In the genomic region with DNA sequence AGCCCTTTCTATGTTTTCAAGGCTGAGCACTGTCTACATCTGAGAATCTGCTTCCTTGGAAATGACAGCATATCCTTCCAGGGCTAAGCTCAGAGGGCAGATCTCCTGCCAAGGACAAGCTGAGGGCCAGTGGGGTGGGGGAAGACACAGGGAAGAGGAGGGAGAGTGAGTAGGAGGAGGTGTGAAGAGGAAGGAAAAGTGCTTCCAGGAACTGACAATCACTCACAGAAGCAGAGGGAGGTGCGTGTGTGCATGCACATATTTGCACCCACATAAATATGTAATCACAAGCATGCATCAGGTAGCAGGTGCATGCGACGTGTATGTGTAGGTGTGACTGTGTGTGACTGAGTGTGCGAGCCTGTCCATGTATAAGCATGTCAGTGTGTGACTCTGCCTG, we compare ENCODE assay signal across 1 cellular context.
TF ChIP-seq lines count a peak whose summit lies in the region.

No MANE protein-coding gene starts in this region.

TF ChIP-seq in H1, 55 proteins besides CTCF, POLR2A, EP300 and RAD21:
- TF ChIP-seq, protein P1, sequence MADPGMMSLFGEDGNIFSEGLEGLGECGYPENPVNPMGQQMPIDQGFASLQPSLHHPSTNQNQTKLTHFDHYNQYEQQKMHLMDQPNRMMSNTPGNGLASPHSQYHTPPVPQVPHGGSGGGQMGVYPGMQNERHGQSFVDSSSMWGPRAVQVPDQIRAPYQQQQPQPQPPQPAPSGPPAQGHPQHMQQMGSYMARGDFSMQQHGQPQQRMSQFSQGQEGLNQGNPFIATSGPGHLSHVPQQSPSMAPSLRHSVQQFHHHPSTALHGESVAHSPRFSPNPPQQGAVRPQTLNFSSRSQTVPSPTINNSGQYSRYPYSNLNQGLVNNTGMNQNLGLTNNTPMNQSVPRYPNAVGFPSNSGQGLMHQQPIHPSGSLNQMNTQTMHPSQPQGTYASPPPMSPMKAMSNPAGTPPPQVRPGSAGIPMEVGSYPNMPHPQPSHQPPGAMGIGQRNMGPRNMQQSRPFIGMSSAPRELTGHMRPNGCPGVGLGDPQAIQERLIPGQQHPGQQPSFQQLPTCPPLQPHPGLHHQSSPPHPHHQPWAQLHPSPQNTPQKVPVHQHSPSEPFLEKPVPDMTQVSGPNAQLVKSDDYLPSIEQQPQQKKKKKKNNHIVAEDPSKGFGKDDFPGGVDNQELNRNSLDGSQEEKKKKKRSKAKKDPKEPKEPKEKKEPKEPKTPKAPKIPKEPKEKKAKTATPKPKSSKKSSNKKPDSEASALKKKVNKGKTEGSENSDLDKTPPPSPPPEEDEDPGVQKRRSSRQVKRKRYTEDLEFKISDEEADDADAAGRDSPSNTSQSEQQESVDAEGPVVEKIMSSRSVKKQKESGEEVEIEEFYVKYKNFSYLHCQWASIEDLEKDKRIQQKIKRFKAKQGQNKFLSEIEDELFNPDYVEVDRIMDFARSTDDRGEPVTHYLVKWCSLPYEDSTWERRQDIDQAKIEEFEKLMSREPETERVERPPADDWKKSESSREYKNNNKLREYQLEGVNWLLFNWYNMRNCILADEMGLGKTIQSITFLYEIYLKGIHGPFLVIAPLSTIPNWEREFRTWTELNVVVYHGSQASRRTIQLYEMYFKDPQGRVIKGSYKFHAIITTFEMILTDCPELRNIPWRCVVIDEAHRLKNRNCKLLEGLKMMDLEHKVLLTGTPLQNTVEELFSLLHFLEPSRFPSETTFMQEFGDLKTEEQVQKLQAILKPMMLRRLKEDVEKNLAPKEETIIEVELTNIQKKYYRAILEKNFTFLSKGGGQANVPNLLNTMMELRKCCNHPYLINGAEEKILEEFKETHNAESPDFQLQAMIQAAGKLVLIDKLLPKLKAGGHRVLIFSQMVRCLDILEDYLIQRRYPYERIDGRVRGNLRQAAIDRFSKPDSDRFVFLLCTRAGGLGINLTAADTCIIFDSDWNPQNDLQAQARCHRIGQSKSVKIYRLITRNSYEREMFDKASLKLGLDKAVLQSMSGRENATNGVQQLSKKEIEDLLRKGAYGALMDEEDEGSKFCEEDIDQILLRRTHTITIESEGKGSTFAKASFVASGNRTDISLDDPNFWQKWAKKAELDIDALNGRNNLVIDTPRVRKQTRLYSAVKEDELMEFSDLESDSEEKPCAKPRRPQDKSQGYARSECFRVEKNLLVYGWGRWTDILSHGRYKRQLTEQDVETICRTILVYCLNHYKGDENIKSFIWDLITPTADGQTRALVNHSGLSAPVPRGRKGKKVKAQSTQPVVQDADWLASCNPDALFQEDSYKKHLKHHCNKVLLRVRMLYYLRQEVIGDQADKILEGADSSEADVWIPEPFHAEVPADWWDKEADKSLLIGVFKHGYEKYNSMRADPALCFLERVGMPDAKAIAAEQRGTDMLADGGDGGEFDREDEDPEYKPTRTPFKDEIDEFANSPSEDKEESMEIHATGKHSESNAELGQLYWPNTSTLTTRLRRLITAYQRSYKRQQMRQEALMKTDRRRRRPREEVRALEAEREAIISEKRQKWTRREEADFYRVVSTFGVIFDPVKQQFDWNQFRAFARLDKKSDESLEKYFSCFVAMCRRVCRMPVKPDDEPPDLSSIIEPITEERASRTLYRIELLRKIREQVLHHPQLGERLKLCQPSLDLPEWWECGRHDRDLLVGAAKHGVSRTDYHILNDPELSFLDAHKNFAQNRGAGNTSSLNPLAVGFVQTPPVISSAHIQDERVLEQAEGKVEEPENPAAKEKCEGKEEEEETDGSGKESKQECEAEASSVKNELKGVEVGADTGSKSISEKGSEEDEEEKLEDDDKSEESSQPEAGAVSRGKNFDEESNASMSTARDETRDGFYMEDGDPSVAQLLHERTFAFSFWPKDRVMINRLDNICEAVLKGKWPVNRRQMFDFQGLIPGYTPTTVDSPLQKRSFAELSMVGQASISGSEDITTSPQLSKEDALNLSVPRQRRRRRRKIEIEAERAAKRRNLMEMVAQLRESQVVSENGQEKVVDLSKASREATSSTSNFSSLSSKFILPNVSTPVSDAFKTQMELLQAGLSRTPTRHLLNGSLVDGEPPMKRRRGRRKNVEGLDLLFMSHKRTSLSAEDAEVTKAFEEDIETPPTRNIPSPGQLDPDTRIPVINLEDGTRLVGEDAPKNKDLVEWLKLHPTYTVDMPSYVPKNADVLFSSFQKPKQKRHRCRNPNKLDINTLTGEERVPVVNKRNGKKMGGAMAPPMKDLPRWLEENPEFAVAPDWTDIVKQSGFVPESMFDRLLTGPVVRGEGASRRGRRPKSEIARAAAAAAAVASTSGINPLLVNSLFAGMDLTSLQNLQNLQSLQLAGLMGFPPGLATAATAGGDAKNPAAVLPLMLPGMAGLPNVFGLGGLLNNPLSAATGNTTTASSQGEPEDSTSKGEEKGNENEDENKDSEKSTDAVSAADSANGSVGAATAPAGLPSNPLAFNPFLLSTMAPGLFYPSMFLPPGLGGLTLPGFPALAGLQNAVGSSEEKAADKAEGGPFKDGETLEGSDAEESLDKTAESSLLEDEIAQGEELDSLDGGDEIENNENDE (IDR thresholded peaks at IDR 0.05; ENCODE audit: insufficient replicate concordance, low read length), result no peak
- TF ChIP-seq CBX8 (IDR thresholded peaks at IDR 0.05; ENCODE audit: borderline replicate concordance, low read depth, low read length) (no peak), CTBP2 (IDR thresholded peaks at IDR 0.05; ENCODE audit: borderline replicate concordance, insufficient read depth, insufficient read length, low read length) (no peak), SP4 (IDR thresholded peaks at IDR 0.05; ENCODE audit: low read length) (no peak), JUND (IDR thresholded peaks at IDR 0.05; ENCODE audit: low read length) (no peak), NANOG (IDR thresholded peaks at IDR 0.05; ENCODE audit: insufficient read depth, low read depth, low read length, poor library complexity, severe bottlenecking) (no peak), TEAD4 (IDR thresholded peaks at IDR 0.05; ENCODE audit: low read depth, low read length) (no peak), SRF (IDR thresholded peaks at IDR 0.05; ENCODE audit: low read depth, low read length) (no peak), MAFK (IDR thresholded peaks at IDR 0.05; ENCODE audit: low read depth, low read length) (no peak), ZNF274 (IDR thresholded peaks at IDR 0.05; ENCODE audit: borderline replicate concordance, extremely low read depth, low read length) (no peak), YY1 (IDR thresholded peaks at IDR 0.05; ENCODE audit: low read depth, low read length) (no peak), KDM5A (IDR thresholded peaks at IDR 0.05; ENCODE audit: low read length) (no peak), RXRA (IDR thresholded peaks at IDR 0.05; ENCODE audit: insufficient read depth, low read depth, low read length) (no peak), RFX5 (IDR thresholded peaks at IDR 0.05; ENCODE audit: borderline replicate concordance, low read depth, low read length) (no peak), GABPA (IDR thresholded peaks at IDR 0.05; ENCODE audit: borderline replicate concordance, insufficient read depth, low read length) (no peak), BACH1 (IDR thresholded peaks at IDR 0.05; ENCODE audit: low read length) (no peak), ATF2 (IDR thresholded peaks at IDR 0.05; ENCODE audit: low read length) (no peak), BCL11A (IDR thresholded peaks at IDR 0.05; ENCODE audit: low read depth in 2 of 2, low read length in 2 of 2) (no peak)
